In genomic region chr10:125171402-125172316, GRCh38 we compare ENCODE assay signal across 17 cellular contexts.
"Had no signal": no experiment of that assay in that cellular context is flagged by ENCODE, and none has a peak within 500 bp of the region (broad histone marks: within the 10 kb centered on the region; RNA-seq: fewer than 3 reads in every experiment).

No MANE protein-coding gene starts in this region.

- DNase-seq: activated CD4-positive, alpha-beta T cell treated with anti-CD3 and anti-CD28 coated beads, Interleukin-2, amount 50 U/mL, for 1 hour; activated CD4-positive, CD25-positive, alpha-beta regulatory T cell treated with anti-CD3 and anti-CD28 coated beads, Interleukin-2, amount 50 U/mL, for 72 hours; activated gamma-delta T cell treated with Interleukin-2 at 50 U/mL for 16 hours; activated T-cell treated with anti-CD3 and anti-CD28 coated beads for 4 hours; effector memory CD8-positive, alpha-beta T cell; left cardiac atrium; lower lobe of right lung; nucleus accumbens; retina; stimulated activated CD4-positive, alpha-beta T cell treated with anti-CD3 and anti-CD28 coated beads, Interleukin-2, amount 100 ng/mL, for 24 hours; stimulated activated naive CD8-positive, alpha-beta T cell treated with anti-CD3 and anti-CD28 coated beads, Interleukin-15, Interleukin-2, amounts not matched to agents 100 U/mL and 50 U/mL, for 24 hours; transverse colon had no signal

- H3K27me3 ChIP-seq: adrenal gland, hepatocyte had no signal

- H3K36me3 ChIP-seq: adrenal gland, lower lobe of right lung, transverse colon had no signal

- H3K4me3 ChIP-seq: adrenal gland, hepatocyte, lower lobe of right lung, transverse colon had no signal

- H2AFZ ChIP-seq: hepatocyte had no signal

- H3K27ac ChIP-seq: adrenal gland, hepatocyte, lower lobe of right lung, transverse colon, VCaP had no signal

- ATAC-seq: activated naive CD4-positive, alpha-beta T cell treated with anti-CD3 and anti-CD28 coated beads, Interleukin-2, amount 50 U/mL, for 72 hours; effector memory CD8-positive, alpha-beta T cell; left cardiac atrium; lower lobe of right lung; natural killer cell treated with Interleukin-12 subunit alpha and Interleukin-12 subunit beta and Interleukin-15 and Interleukin-18, amount 100 ng/mL, for 72 hours; stimulated activated naive CD8-positive, alpha-beta T cell treated with anti-CD3 and anti-CD28 coated beads, Interleukin-15, Interleukin-2, amounts not matched to agents 100 U/mL and 50 U/mL, for 24 hours had no signal

- H3K4me1 ChIP-seq: adrenal gland, lower lobe of right lung, transverse colon had no signal

- H3K79me2 ChIP-seq: hepatocyte had no signal

- H3K4me2 ChIP-seq: hepatocyte had no signal

- H3K9me3 ChIP-seq: adrenal gland, lower lobe of right lung, transverse colon had no signal
